ENCODE assay signal across 19 cellular contexts in the genomic region with DNA sequence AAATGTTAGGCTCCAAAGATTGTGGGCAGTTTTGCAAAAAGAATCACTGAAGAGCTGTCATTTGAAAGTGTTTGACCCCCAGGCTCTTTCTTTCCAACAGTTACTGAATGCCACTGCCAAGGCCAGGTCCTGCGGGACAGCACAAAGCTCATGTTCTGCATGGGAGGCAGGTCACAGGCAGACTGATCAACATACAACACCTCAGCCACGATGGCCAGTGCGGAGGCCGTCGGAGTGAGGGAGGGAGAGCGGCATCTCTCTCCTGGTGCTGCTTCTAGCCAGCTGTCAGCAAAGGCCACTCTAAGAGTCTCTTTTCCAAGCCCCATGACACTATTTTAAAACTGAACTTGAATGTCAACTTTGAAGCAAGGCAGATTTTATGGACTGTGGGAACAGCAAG. TPM values are rescaled to one million over a fixed set of nuclear protein-coding genes. Genes with fewer than 3 reads are reported as not detected.
A peak's percentile ranks its signal among the peaks of the same experiment; 100 is the strongest.
DNase-seq lines count a peak whose midpoint lies in the region; ATAC-seq and TF ChIP-seq lines count a peak whose summit lies in the region.
"Had no signal": no experiment of that assay in that cellular context is flagged by ENCODE, and none has a peak within 500 bp of the region (broad histone marks: within the 10 kb centered on the region; RNA-seq: fewer than 3 reads in every experiment).

No MANE protein-coding gene starts in this region.

- TF ChIP-seq CTCF in C4-2B (conservative IDR thresholded peaks at IDR 0.05) = no peak
- no peak for TF ChIP-seq CTCF in lower lobe of right lung (IDR thresholded peaks at IDR 0.05)
- no peak for TF ChIP-seq CTCF in psoas muscle (IDR thresholded peaks at IDR 0.05)
- no peak for TF ChIP-seq CTCF in transverse colon (IDR thresholded peaks at IDR 0.05)
- no peak for TF ChIP-seq CTCF in sigmoid colon (IDR thresholded peaks at IDR 0.05)

- H3K9ac ChIP-seq in adipocyte (ENCODE audit: low read length) = peak overlapping the region; percentile 8
- H3K9ac ChIP-seq: GM23248 had no signal

- no peak for TF ChIP-seq POLR2A in transverse colon (IDR thresholded peaks at IDR 0.05)
- TF ChIP-seq POLR2A in sigmoid colon (IDR thresholded peaks at IDR 0.05) = no peak

- H3K9me3 ChIP-seq in adipocyte (ENCODE audit: control insufficient read depth, low read length) = no peaks in the 10 kb centered on the region
- no peaks in the 10 kb centered on the region for H3K9me3 ChIP-seq in lower lobe of right lung
- H3K9me3 ChIP-seq in psoas muscle = no peaks in the 10 kb centered on the region
- no peaks in the 10 kb centered on the region for H3K9me3 ChIP-seq in transverse colon
- no peaks in the 10 kb centered on the region for H3K9me3 ChIP-seq in sigmoid colon

- H3K4me3 ChIP-seq in adipocyte (ENCODE audit: low read length) (no peak overlapping the region), lower lobe of right lung (no peak overlapping the region), psoas muscle (no peak overlapping the region), transverse colon (no peak overlapping the region), sigmoid colon (no peak overlapping the region)
- H3K4me3 ChIP-seq: GM23248 had no signal

- in situ Hi-C loops in transverse colon (cut with MboI; ENCODE audit: low pct_ligation_motif_present in 1 of 4, low pct_unique_long_range_greater_than_20kb in 1 of 4, low sequenced_read_pairs in 3 of 4) = no loop called here

- H3K36me3 ChIP-seq in adipocyte (ENCODE audit: control insufficient read depth, insufficient read depth, low read length, severe bottlenecking) (peaks cover 79% of the 10 kb centered on the region), lower lobe of right lung (peaks cover 89% of the 10 kb centered on the region), psoas muscle (ENCODE audit: insufficient read depth in 1 of 2, low read depth in 1 of 2) (peaks cover 5 to 84% of the 10 kb centered on the region in 2 donors), transverse colon (peaks cover 0 to 35% (median 15%) of the 10 kb centered on the region in 4 donors), sigmoid colon (peaks cover 24 to 82% (median 44%) of the 10 kb centered on the region in 4 donors)

- H3K4me1 ChIP-seq in adipocyte (ENCODE audit: control insufficient read depth, insufficient read depth, low read length) (peaks cover 25% of the 10 kb centered on the region), lower lobe of right lung (peaks cover 57% of the 10 kb centered on the region), psoas muscle (peaks cover 31% of the 10 kb centered on the region), transverse colon (no peaks in the 10 kb centered on the region), sigmoid colon (no peaks in the 10 kb centered on the region)

- ATAC-seq in lower lobe of right lung (no peak), psoas muscle (no peak), HG03108 (IDR thresholded peaks at IDR 0.05; ENCODE audit: unreplicated experiment) (no peak)

- DNase-seq in adipocyte (ENCODE audit: low read depth) = no peak
- no peak for DNase-seq in lower lobe of right lung
- no peak for DNase-seq in psoas muscle
- DNase-seq in medulla oblongata (ENCODE audit: extremely low spot score) = no peak
- no peak for DNase-seq in transverse colon
- DNase-seq in sigmoid colon = no peak
- DNase-seq: Calu3; CD4-positive, alpha-beta T cell; DMS79; GM23248; IMR-90; Kasumi-1; NCI-H2029; NCI-H526; NK-92 treated with Interleukin-12 subunit alpha and Interleukin-12 subunit beta, amount 100 ng/mL, for 24 hours; OCI-M1; RPMI8226 had no signal

- H3K27ac ChIP-seq in C4-2B (peak overlapping the region; percentile 94), lower lobe of right lung (peak overlapping the region; percentile 84), psoas muscle (peak overlapping the region; percentile 9), transverse colon (no peak overlapping the region), sigmoid colon (no peak overlapping the region)
- H3K27ac ChIP-seq: GM23248 had no signal

- no peak for TF ChIP-seq EP300 in transverse colon (IDR thresholded peaks at IDR 0.05; ENCODE audit: low read depth)
- no peak for TF ChIP-seq EP300 in sigmoid colon (IDR thresholded peaks at IDR 0.05)

- intact Hi-C loops in lower lobe of right lung (cut with DNase I) (no loop called here), psoas muscle (cut with DNase I) (no loop called here), transverse colon (cut with DNase I; ENCODE audit: low total_unique reads) (no loop called here), sigmoid colon (cut with DNase I) (no loop called here)

- 76 to 92% (median 86%) methylated on average over 6 of the region's 6 CpGs for WGBS in psoas muscle, 3 donors
- 97% methylated on average over 6 of the region's 6 CpGs; no CpG with 5 or more reads in 1 of the 2 donors for WGBS in transverse colon (ENCODE audit: low coverage in 1 of 2), 2 donors
- WGBS in sigmoid colon, 2 donors = 88 to 95% methylated on average over 6 of the region's 6 CpGs

- H3K27me3 ChIP-seq in adipocyte (replicated peaks; ENCODE audit: control insufficient read depth, insufficient read depth, low read length) (no peaks in the 10 kb centered on the region), lower lobe of right lung (ENCODE audit: low read depth) (no peaks in the 10 kb centered on the region), psoas muscle (ENCODE audit: insufficient read depth in 3 of 3, low read length in 2 of 3) (no peaks in the 10 kb centered on the region), transverse colon (no peaks in the 10 kb centered on the region), sigmoid colon (no peaks in the 10 kb centered on the region)

RNA-seq across cellular contexts. Expression of a gene that starts 49.9 kb away (rescaled TPM):
- total RNA-seq in lower lobe of right lung = 39.9 TPM
- 10 to 100 TPM; 19.7 to 36.1 (median 25.8) TPM for total RNA-seq in psoas muscle
- 10 to 100 TPM; 18.4 to 25.0 (median 20.1) TPM for polyA plus RNA-seq in psoas muscle
- 10 to 100 TPM; 24.3 to 43.5 (median 33.3) TPM for total RNA-seq in transverse colon
- 10 to 100 TPM; 35.7 to 45.3 (median 40.5) TPM for total RNA-seq in sigmoid colon
- 10 to 100 TPM; 23.4 to 28.4 (median 27.1) TPM for polyA plus RNA-seq in sigmoid colon

Comparison
In these comparisons a context has a peak if more than half of its experiments do, and no peak if none do; other contexts are left out.
1. H3K27ac ChIP-seq: peak in C4-2B (single experiment), lower lobe of right lung (single experiment) and psoas muscle (single experiment); none in transverse colon (0 of 4) and sigmoid colon (0 of 4).